Comparison of ENCODE assay signal across 13 cellular contexts in the genomic region with DNA sequence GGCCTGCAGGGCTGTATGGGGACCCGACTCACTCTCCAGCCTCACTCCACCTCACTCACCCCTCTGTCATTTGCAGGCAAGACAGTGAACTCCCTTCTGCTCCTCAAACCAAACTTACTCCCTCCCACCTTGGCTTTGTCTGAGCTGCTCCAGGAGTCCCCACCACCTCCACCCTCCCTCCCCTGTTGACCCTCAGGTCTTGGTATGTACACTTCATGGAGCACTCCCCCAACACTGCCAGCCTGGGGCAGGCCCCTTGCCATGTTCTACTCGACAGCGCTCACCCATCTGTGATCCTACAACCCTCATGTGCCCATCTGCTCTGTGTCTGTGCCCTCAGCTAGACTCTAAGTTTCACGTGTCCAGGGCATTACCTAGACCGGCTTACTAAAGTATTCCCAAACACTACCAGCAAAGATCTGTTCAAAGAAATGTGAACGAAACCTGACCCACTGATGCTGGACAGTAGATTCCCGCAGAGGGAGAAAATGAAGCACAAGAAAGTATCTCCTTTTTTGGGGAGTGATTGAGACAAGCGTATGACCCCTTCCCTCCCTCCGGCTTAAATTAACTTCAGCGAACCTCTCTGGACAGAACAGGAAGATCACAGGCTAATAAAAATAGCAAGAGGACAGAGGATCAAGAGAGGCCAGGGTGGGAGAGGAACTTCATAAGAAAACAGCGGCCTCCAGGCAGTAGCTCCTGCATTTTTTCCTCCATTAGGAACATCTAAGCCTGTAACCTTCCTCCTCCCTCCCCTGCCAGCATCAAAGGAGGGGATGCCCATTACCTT.
DNase-seq lines count a peak whose midpoint lies in the region; ATAC-seq, FAIRE-seq and TF ChIP-seq lines count a peak whose summit lies in the region.
"Had no signal": no experiment of that assay in that cellular context is flagged by ENCODE, and none has a peak within 500 bp of the region (broad histone marks: within the 10 kb centered on the region; RNA-seq: fewer than 3 reads in every experiment).

No MANE protein-coding gene starts in this region.

- no peak for TF ChIP-seq EP300 in K562 (IDR thresholded peaks at IDR 0.05; ENCODE audit: low read length)

- peaks cover 56% of the 10 kb centered on the region for H3K36me3 Mint-ChIP-seq in activated CD4-positive, alpha-beta T cell treated with anti-CD3 and anti-CD28 coated beads for 36 hours (ENCODE audit: low read depth)
- peaks cover 7% of the 10 kb centered on the region for H3K36me3 Mint-ChIP-seq in memory B cell

- intact Hi-C loops in activated CD4-positive, alpha-beta T cell treated with anti-CD3 and anti-CD28 coated beads for 36 hours (cut with DNase I, micrococcal nuclease), result no loop called here
- intact Hi-C loops in K562 (cut with micrococcal nuclease) (no loop called here), tibial artery (cut with DNase I; ENCODE audit: low total_unique reads) (loop anchor here (10.0 kb wide), 1 partner anchor 114 kb away; a partner anchor contains a TSS)

- H3K9ac ChIP-seq in K562 (ENCODE audit: insufficient read depth in 1 of 2, low read depth in 2 of 2, low read length in 2 of 2), result no peak overlapping the region

- H3K9me3 ChIP-seq in K562 (replicated peaks; ENCODE audit: control insufficient read depth, insufficient read depth, low read depth, low read length) (no peaks in the 10 kb centered on the region), tibial artery (no peaks in the 10 kb centered on the region)
- H3K9me3 ChIP-seq: thoracic aorta had no signal

- peaks cover 32% of the 10 kb centered on the region for H3K4me1 Mint-ChIP-seq in activated CD4-positive, alpha-beta T cell treated with anti-CD3 and anti-CD28 coated beads for 36 hours
- H3K4me1 Mint-ChIP-seq in memory B cell, result peaks cover 16% of the 10 kb centered on the region

- POLR2A ChIA-PET in activated CD4-positive, alpha-beta T cell treated with anti-CD3 and anti-CD28 coated beads for 36 hours (lab: Charles Lee), result no interaction called here
- POLR2A ChIA-PET in K562 (lab: Yijun Ruan, JAX), result interaction anchor here (0.9 to 1.0 kb wide), 2 partner anchors 13 to 67 kb away, joined by 3 read pairs; no protein-coding TSS in a partner anchor

- no peaks in the 10 kb centered on the region for H3K27me3 Mint-ChIP-seq in activated CD4-positive, alpha-beta T cell treated with anti-CD3 and anti-CD28 coated beads for 36 hours
- H3K27me3 Mint-ChIP-seq in memory B cell, result peaks cover 8% of the 10 kb centered on the region

- H4K20me1 ChIP-seq in K562 (replicated peaks; ENCODE audit: control insufficient read depth, insufficient read depth, low read length), result no peaks in the 10 kb centered on the region

- H3K79me2 ChIP-seq in K562 (ENCODE audit: control insufficient read depth, insufficient read depth, low read length), result no peaks in the 10 kb centered on the region

- H3K36me3 ChIP-seq in K562 (ENCODE audit: control insufficient read depth, insufficient read depth, low read length), result no peaks in the 10 kb centered on the region
- H3K36me3 ChIP-seq in tibial artery, result no peaks in the 10 kb centered on the region
- H3K36me3 ChIP-seq: thoracic aorta had no signal

- H3K27ac ChIP-seq in K562 (ENCODE audit: extremely low read depth, low read depth, low read length) (no peak overlapping the region), tibial artery (peak overlapping the region; percentile 3 to 64)

- FAIRE-seq in K562 (lab: Jason Lieb, UNC), result no peak
- FAIRE-seq: TTC549 had no signal

- no peak for TF ChIP-seq POLR2A in K562 (conservative IDR thresholded peaks at IDR 0.05)

- peaks cover 11 to 40% of the 10 kb centered on the region in 2 experiments for H3K27me3 ChIP-seq in K562 (ENCODE audit: control insufficient read depth in 2 of 2, insufficient read depth in 2 of 2, low read length in 2 of 2)
- no peaks in the 10 kb centered on the region for H3K27me3 ChIP-seq in tibial artery

- no peak for DNase-seq in activated CD4-positive, alpha-beta T cell treated with anti-CD3 and anti-CD28 coated beads for 36 hours
- DNase-seq in activated CD4-positive, alpha-beta T cell treated with anti-CD3 and anti-CD28 coated beads for 4 hours, result no peak
- DNase-seq in K562 (ENCODE audit: extremely low read depth in 1 of 4, low spot score in 3 of 4) (no peak), memory B cell (ENCODE audit: low spot score in 2 of 2) (no peak), tibial artery (no peak), SIG-M5 treated with dmso at 0.1 percent for 504 hours (lab: John Stamatoyannopoulos, UW; ENCODE audit: unreplicated experiment) (no peak), UCSD-AML1 (lab: John Stamatoyannopoulos, UW; ENCODE audit: unreplicated experiment) (no peak)
- DNase-seq: GDM1, KG1, NCI-H774 had no signal

- no TSS peak for BruUV-seq in K562 (replicated peaks; lab: Mats Ljungman, UMichigan)

- H3K9me3 Mint-ChIP-seq in activated CD4-positive, alpha-beta T cell treated with anti-CD3 and anti-CD28 coated beads for 36 hours (ENCODE audit: low read depth), result no peaks in the 10 kb centered on the region
- H3K9me3 Mint-ChIP-seq in memory B cell, result no peaks in the 10 kb centered on the region

- H3K9me1 ChIP-seq in K562 (ENCODE audit: control insufficient read depth, insufficient read depth, low read length), result no peaks in the 10 kb centered on the region

- CTCF ChIA-PET in activated CD4-positive, alpha-beta T cell treated with anti-CD3 and anti-CD28 coated beads for 36 hours (lab: Charles Lee), result interaction anchor here (0.7 to 1.0 kb wide), 2 partner anchors 16 to 91 kb away, joined by 3 to 5 read pairs; no protein-coding TSS in a partner anchor
- CTCF ChIA-PET in K562 (lab: Yijun Ruan, JAX; ENCODE audit: low intra/inter-chr PET ratio), result no interaction called here

- no peak for TF ChIP-seq CTCF in K562 (IDR thresholded peaks at IDR 0.05 in 2 of 3, conservative IDR thresholded peaks at IDR 0.05 in 1 of 3; ENCODE audit: insufficient read depth in 2 of 3, low read depth in 1 of 3, low read length in 3 of 3)
- TF ChIP-seq CTCF in tibial artery (IDR thresholded peaks at IDR 0.05), result no peak

- WGBS in K562 (ENCODE audit: insufficient coverage, low coverage, missing lambda C conversion rate), result 6% methylated on average over 11 of the region's 11 CpGs

- H3K27ac Mint-ChIP-seq in activated CD4-positive, alpha-beta T cell treated with anti-CD3 and anti-CD28 coated beads for 36 hours, result peak overlapping the region; percentile 43
- H3K27ac Mint-ChIP-seq in memory B cell, result peak overlapping the region; percentile 21

- ATAC-seq in activated CD4-positive, alpha-beta T cell treated with anti-CD3 and anti-CD28 coated beads for 36 hours, result no peak
- ATAC-seq in K562 (peak; percentile 22), memory B cell (ENCODE audit: low read depth) (no peak), HG03469 (IDR thresholded peaks at IDR 0.05; ENCODE audit: unreplicated experiment) (no peak)

- no peaks in the 10 kb centered on the region; a peak in 1 of 5 replicates for H3K4me1 ChIP-seq in K562 (replicated peaks in 1 of 2; ENCODE audit: control insufficient read depth in 2 of 2, insufficient read depth in 2 of 2, low read length in 2 of 2)
- H3K4me1 ChIP-seq in tibial artery, result peaks cover 0 to 30% (median 2%) of the 10 kb centered on the region in 4 donors

- no peak overlapping the region for H3K4me3 Mint-ChIP-seq in activated CD4-positive, alpha-beta T cell treated with anti-CD3 and anti-CD28 coated beads for 36 hours
- no peak overlapping the region for H3K4me3 Mint-ChIP-seq in memory B cell

- no peak for TF ChIP-seq RAD21 in K562 (CRISPR knock-in tag; conservative IDR thresholded peaks at IDR 0.05 in 1 of 2, IDR thresholded peaks at IDR 0.05 in 1 of 2)

- H3K4me3 ChIP-seq in K562 (no peak overlapping the region), tibial artery (no peak overlapping the region)

- no peak overlapping the region for H3K4me2 ChIP-seq in K562 (ENCODE audit: insufficient read depth, low read length)

- no peak overlapping the region for H2AFZ ChIP-seq in K562 (ENCODE audit: low read depth, low read length)

- in situ Hi-C loops in K562 (cut with MboI), result no loop called here

TF ChIP-seq in K562, 482 proteins besides CTCF, POLR2A, EP300 and RAD21 (continues in another document):
- no peak for TF ChIP-seq BCOR (IDR thresholded peaks at IDR 0.05)
- TF ChIP-seq, protein P1, sequence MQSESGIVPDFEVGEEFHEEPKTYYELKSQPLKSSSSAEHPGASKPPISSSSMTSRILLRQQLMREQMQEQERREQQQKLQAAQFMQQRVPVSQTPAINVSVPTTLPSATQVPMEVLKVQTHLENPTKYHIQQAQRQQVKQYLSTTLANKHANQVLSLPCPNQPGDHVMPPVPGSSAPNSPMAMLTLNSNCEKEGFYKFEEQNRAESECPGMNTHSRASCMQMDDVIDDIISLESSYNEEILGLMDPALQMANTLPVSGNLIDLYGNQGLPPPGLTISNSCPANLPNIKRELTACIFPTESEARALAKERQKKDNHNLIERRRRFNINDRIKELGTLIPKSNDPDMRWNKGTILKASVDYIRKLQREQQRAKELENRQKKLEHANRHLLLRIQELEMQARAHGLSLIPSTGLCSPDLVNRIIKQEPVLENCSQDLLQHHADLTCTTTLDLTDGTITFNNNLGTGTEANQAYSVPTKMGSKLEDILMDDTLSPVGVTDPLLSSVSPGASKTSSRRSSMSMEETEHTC (IDR thresholded peaks at IDR 0.05), result no peak
- TF ChIP-seq, protein P2, sequence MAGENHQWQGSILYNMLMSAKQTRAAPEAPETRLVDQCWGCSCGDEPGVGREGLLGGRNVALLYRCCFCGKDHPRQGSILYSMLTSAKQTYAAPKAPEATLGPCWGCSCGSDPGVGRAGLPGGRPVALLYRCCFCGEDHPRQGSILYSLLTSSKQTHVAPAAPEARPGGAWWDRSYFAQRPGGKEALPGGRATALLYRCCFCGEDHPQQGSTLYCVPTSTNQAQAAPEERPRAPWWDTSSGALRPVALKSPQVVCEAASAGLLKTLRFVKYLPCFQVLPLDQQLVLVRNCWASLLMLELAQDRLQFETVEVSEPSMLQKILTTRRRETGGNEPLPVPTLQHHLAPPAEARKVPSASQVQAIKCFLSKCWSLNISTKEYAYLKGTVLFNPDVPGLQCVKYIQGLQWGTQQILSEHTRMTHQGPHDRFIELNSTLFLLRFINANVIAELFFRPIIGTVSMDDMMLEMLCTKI (IDR thresholded peaks at IDR 0.05; ENCODE audit: partially characterized antibody), result no peak
